ENCODE assay signal across 23 cellular contexts in genomic region chr9:109535365-109535764, GRCh38. TPM values are rescaled to one million over a fixed set of nuclear protein-coding genes. Genes with fewer than 3 reads are reported as not detected.
"Had no signal": no experiment of that assay in that cellular context is flagged by ENCODE, and none has a peak within 500 bp of the region (broad histone marks: within the 10 kb centered on the region; RNA-seq: fewer than 3 reads in every experiment).

No MANE protein-coding gene starts in this region.

- ATAC-seq: gastrocnemius medialis; heart right ventricle; left lobe of liver; mucosa of descending colon; naive thymus-derived CD8-positive, alpha-beta T cell; psoas muscle; sciatic nerve; stimulated activated naive B cell treated with anti-CD40 and anti-IgM and Interleukin-4, amounts not matched to agents 10 μg/mL and 1 μg/mL and 100 μg/mL, for 72 hours; stimulated activated naive CD8-positive, alpha-beta T cell treated with anti-CD3 and anti-CD28 coated beads, Interleukin-15, amount 100 ng/mL, for 72 hours had no signal

- H3K4me1 ChIP-seq: gastrocnemius medialis, heart right ventricle, psoas muscle, spleen, transverse colon had no signal

- H3K9me3 ChIP-seq: gastrocnemius medialis, heart right ventricle, mucosa of descending colon, neutrophil, psoas muscle, thoracic aorta, transverse colon had no signal

- H3K27ac ChIP-seq: dorsolateral prefrontal cortex, gastrocnemius medialis, heart right ventricle, neutrophil, psoas muscle, spleen, thoracic aorta, transverse colon had no signal

- FAIRE-seq: islet of Langerhans, urothelium cell line had no signal

- DNase-seq: cortex of kidney; dorsolateral prefrontal cortex; effector CD8-positive, alpha-beta T cell; gastrocnemius medialis; heart right ventricle; hypothalamus; mucosa of descending colon; naive thymus-derived CD8-positive, alpha-beta T cell; psoas muscle; retina; spleen; stimulated activated CD4-positive, alpha-beta T cell treated with anti-CD3 and anti-CD28 coated beads, Interleukin-15, amount 100 ng/mL, for 24 hours; stimulated activated CD4-positive, alpha-beta T cell treated with anti-CD3 and anti-CD28 coated beads, Interleukin-1b, Interleukin-23, amount 100 ng/mL, for 48 hours; stimulated activated CD4-positive, alpha-beta T cell treated with anti-CD3 and anti-CD28 coated beads, Interleukin-4, amount 100 ng/mL, for 24 hours; stimulated activated naive B cell treated with anti-CD40 and anti-IgM and Interleukin-4, amounts not matched to agents 10 μg/mL and 1 μg/mL and 100 μg/mL, for 72 hours; stimulated activated naive CD8-positive, alpha-beta T cell treated with anti-CD3 and anti-CD28 coated beads, Interleukin-15, amount 100 ng/mL, for 72 hours; transverse colon had no signal

- H3K36me3 ChIP-seq: gastrocnemius medialis, heart right ventricle, neutrophil, spleen, thoracic aorta, transverse colon had no signal

- H3K4me3 ChIP-seq: dorsolateral prefrontal cortex, gastrocnemius medialis, heart right ventricle, mucosa of descending colon, psoas muscle, spleen, thoracic aorta, transverse colon had no signal

- H3K27me3 ChIP-seq: gastrocnemius medialis had no signal

RNA-seq across cellular contexts. Expression of gene PTPN3, which starts 37.3 kb away (rescaled TPM):
- total RNA-seq: naive thymus-derived CD8-positive, alpha-beta T cell had no signal
- polyA plus RNA-seq: naive thymus-derived CD8-positive, alpha-beta T cell had no signal
